In genomic region chr21:28090546-28090945, GRCh38 we compare ENCODE assay signal across 1 cellular context.
TF ChIP-seq lines count a peak whose summit lies in the region.

No MANE protein-coding gene starts in this region.

TF ChIP-seq in WTC11, 78 proteins besides CTCF, POLR2A, EP300 and RAD21 (continued from another document):
- TF ChIP-seq NFATC4 (CRISPR knock-in tag; IDR thresholded peaks at IDR 0.05): no peak
- no peak for TF ChIP-seq ZNF281 (CRISPR knock-in tag; IDR thresholded peaks at IDR 0.05)
- TF ChIP-seq MYBL2 (CRISPR knock-in tag; IDR thresholded peaks at IDR 0.05): no peak
- no peak for TF ChIP-seq SOX15 (CRISPR knock-in tag; IDR thresholded peaks at IDR 0.05)
- TF ChIP-seq ZBTB21 (CRISPR knock-in tag; IDR thresholded peaks at IDR 0.05; ENCODE audit: borderline replicate concordance): no peak
- no peak for TF ChIP-seq NR3C1 (CRISPR knock-in tag; conservative IDR thresholded peaks at IDR 0.05; ENCODE audit: low read depth)
- no peak for TF ChIP-seq ZSCAN18 (CRISPR knock-in tag; IDR thresholded peaks at IDR 0.05)
- no peak for TF ChIP-seq TEAD1 (CRISPR knock-in tag; IDR thresholded peaks at IDR 0.05)
- TF ChIP-seq PREB (CRISPR knock-in tag; IDR thresholded peaks at IDR 0.05; ENCODE audit: borderline replicate concordance): no peak
